ENCODE assay signal across 7 cellular contexts in genomic region chr12:89663577-89664357, GRCh38. TPM values are rescaled to one million over a fixed set of nuclear protein-coding genes. Genes with fewer than 3 reads are reported as not detected.
DNase-seq lines count a peak whose midpoint lies in the region; ATAC-seq and TF ChIP-seq lines count a peak whose summit lies in the region.

No MANE protein-coding gene starts in this region.

- no peaks in the 10 kb centered on the region for H3K9me3 ChIP-seq in ascending aorta

- H3K9me3 Mint-ChIP-seq in activated naive CD8-positive, alpha-beta T cell treated with anti-CD3 and anti-CD28 coated beads for 36 hours, result no peaks in the 10 kb centered on the region
- peaks cover 17% of the 10 kb centered on the region for H3K9me3 Mint-ChIP-seq in nephron progenitor cell

- TF ChIP-seq CTCF in KMS-11 (conservative IDR thresholded peaks at IDR 0.05; ENCODE audit: low read depth, low read length) (no peak), nephron progenitor cell (IDR thresholded peaks at IDR 0.05) (no peak), ascending aorta (IDR thresholded peaks at IDR 0.05) (no peak)

- peaks cover 29% of the 10 kb centered on the region for H3K36me3 Mint-ChIP-seq in activated naive CD8-positive, alpha-beta T cell treated with anti-CD3 and anti-CD28 coated beads for 36 hours
- H3K36me3 Mint-ChIP-seq in nephron progenitor cell (ENCODE audit: low read depth), result peaks cover 32% of the 10 kb centered on the region

- DNase-seq in activated naive CD8-positive, alpha-beta T cell treated with anti-CD3 and anti-CD28 coated beads for 36 hours, result no peak
- DNase-seq in nephron progenitor cell (no peak), ascending aorta (ENCODE audit: low spot score in 2 of 2) (no peak), NCI-H82 treated with DMSO at 0.1 percent for 48 hours (lab: John Stamatoyannopoulos, UW; ENCODE audit: unreplicated experiment) (no peak)

- intact Hi-C loops in ascending aorta (cut with DNase I), result no loop called here

- no peak overlapping the region for H3K9ac ChIP-seq in KMS-11

- ATAC-seq in GM18511 (IDR thresholded peaks at IDR 0.05; ENCODE audit: unreplicated experiment) (peak; percentile 75), GM21786 (IDR thresholded peaks at IDR 0.05; ENCODE audit: unreplicated experiment) (peak; percentile 86)

- peak overlapping the region; percentile 7 for H3K4me3 Mint-ChIP-seq in activated naive CD8-positive, alpha-beta T cell treated with anti-CD3 and anti-CD28 coated beads for 36 hours
- no peak overlapping the region for H3K4me3 Mint-ChIP-seq in nephron progenitor cell

- no peak overlapping the region for H3K4me3 ChIP-seq in KMS-11 (IDR thresholded peaks at IDR 0.05; ENCODE audit: insufficient read depth, low read depth, low read length)
- no peak overlapping the region for H3K4me3 ChIP-seq in ascending aorta

- H4K20me1 ChIP-seq in KMS-11 (ENCODE audit: insufficient read depth), result no peaks in the 10 kb centered on the region

- peak overlapping the region; percentile 22 for H3K27ac Mint-ChIP-seq in activated naive CD8-positive, alpha-beta T cell treated with anti-CD3 and anti-CD28 coated beads for 36 hours
- peak overlapping the region; percentile 1 for H3K27ac Mint-ChIP-seq in nephron progenitor cell

- H3K36me3 ChIP-seq in KMS-11 (ENCODE audit: insufficient read depth) (no peaks in the 10 kb centered on the region), ascending aorta (no peaks in the 10 kb centered on the region)

- H3K4me1 Mint-ChIP-seq in activated naive CD8-positive, alpha-beta T cell treated with anti-CD3 and anti-CD28 coated beads for 36 hours, result peaks cover 66% of the 10 kb centered on the region
- peaks cover 38% of the 10 kb centered on the region for H3K4me1 Mint-ChIP-seq in nephron progenitor cell

- H3K27me3 Mint-ChIP-seq in activated naive CD8-positive, alpha-beta T cell treated with anti-CD3 and anti-CD28 coated beads for 36 hours, result no peaks in the 10 kb centered on the region
- H3K27me3 Mint-ChIP-seq in nephron progenitor cell (ENCODE audit: low read depth, poor library complexity), result no peaks in the 10 kb centered on the region

- H3K79me2 ChIP-seq in KMS-11 (ENCODE audit: insufficient read depth, low read depth), result peaks cover 17% of the 10 kb centered on the region; the same call in 1 of the 2 replicates

- H3K27ac ChIP-seq in KMS-11, result no peak overlapping the region
- no peak overlapping the region for H3K27ac ChIP-seq in ascending aorta

- H3K4me1 ChIP-seq in KMS-11 (ENCODE audit: low read depth, poor library complexity, severe bottlenecking), result peaks cover 13% of the 10 kb centered on the region
- H3K4me1 ChIP-seq in ascending aorta, result no peaks in the 10 kb centered on the region

- H3K27me3 ChIP-seq in KMS-11 (ENCODE audit: insufficient read depth, low read depth), result no peaks in the 10 kb centered on the region
- no peaks in the 10 kb centered on the region for H3K27me3 ChIP-seq in ascending aorta

- peak overlapping the region; percentile 25; the same call in 1 of the 2 replicates for H3K4me2 ChIP-seq in KMS-11

- H2AFZ ChIP-seq in KMS-11 (ENCODE audit: low read depth), result no peak overlapping the region

RNA-seq across cellular contexts. Expression of gene ATP2B1, which starts 44.9 kb away (rescaled TPM):
- 10 to 100 TPM; 25.7 to 27.7 TPM for total RNA-seq in activated naive CD8-positive, alpha-beta T cell treated with anti-CD3 and anti-CD28 coated beads for 36 hours
- 5.1 TPM for total RNA-seq in ascending aorta
